Comparison of ENCODE assay signal across 1 cellular context in genomic region chr10:119348106-119348505, GRCh38.
TF ChIP-seq lines count a peak whose summit lies in the region.

No MANE protein-coding gene starts in this region.

TF ChIP-seq in HepG2, 621 proteins besides CTCF, POLR2A, EP300 and RAD21 (continued from another document):
- TF ChIP-seq ZNF407 (CRISPR knock-in tag; IDR thresholded peaks at IDR 0.05; ENCODE audit: not compliant biosample characterization), result no peak
- TF ChIP-seq ZNF878 (CRISPR knock-in tag; IDR thresholded peaks at IDR 0.05), result no peak
- TF ChIP-seq REPIN1 (CRISPR knock-in tag; IDR thresholded peaks at IDR 0.05; ENCODE audit: borderline replicate concordance, low read depth), result no peak
